9 cellular contexts compared by ENCODE assay signal in genomic region chr13:37602743-37603381, GRCh38. TPM values are rescaled to one million over a fixed set of nuclear protein-coding genes. Genes with fewer than 3 reads are reported as not detected.
A peak's percentile ranks its signal among the peaks of the same experiment; 100 is the strongest.
DNase-seq lines count a peak whose midpoint lies in the region; ATAC-seq and TF ChIP-seq lines count a peak whose summit lies in the region.
"Had no signal": no experiment of that assay in that cellular context is flagged by ENCODE, and none has a peak within 500 bp of the region (broad histone marks: within the 10 kb centered on the region; RNA-seq: fewer than 3 reads in every experiment).

No MANE protein-coding gene starts in this region.

- peaks cover 4 to 51% (median 16%) of the 10 kb centered on the region in 6 donors for H3K9me3 Mint-ChIP-seq in immature natural killer cell

- WGBS in tibial nerve, 2 donors: 50% methylated on average over 5 of the region's 5 CpGs

- H3K36me3 ChIP-seq in tibial nerve: no peaks in the 10 kb centered on the region

- TF ChIP-seq EP300 in tibial nerve (IDR thresholded peaks at IDR 0.05): no peak

- no peaks in the 10 kb centered on the region for H3K36me3 Mint-ChIP-seq in immature natural killer cell
- H3K36me3 Mint-ChIP-seq: naive B cell had no signal

- no peak overlapping the region for H3K27ac Mint-ChIP-seq in immature natural killer cell
- H3K27ac Mint-ChIP-seq: naive B cell had no signal

- H3K27me3 Mint-ChIP-seq in immature natural killer cell (ENCODE audit: low read depth in 3 of 3): peaks cover 0 to 2% (median 0%) of the 10 kb centered on the region in 3 donors
- H3K27me3 Mint-ChIP-seq: naive B cell had no signal

- peak; percentile 82 for TF ChIP-seq CTCF in foreskin keratinocyte (conservative IDR thresholded peaks at IDR 0.05)
- TF ChIP-seq CTCF in tibial nerve (IDR thresholded peaks at IDR 0.05): peak; percentile 29 to 59 (median 43)

- H3K27ac ChIP-seq in foreskin keratinocyte: no peak overlapping the region
- no peak overlapping the region for H3K27ac ChIP-seq in tibial nerve

- H3K4me1 Mint-ChIP-seq in immature natural killer cell: no peaks in the 10 kb centered on the region
- H3K4me1 Mint-ChIP-seq: naive B cell had no signal

- TF ChIP-seq POLR2A in tibial nerve (IDR thresholded peaks at IDR 0.05): no peak

- peak; percentile 14 for DNase-seq in SKM-1 treated with dmso at 0.1 percent for 144 hours (lab: John Stamatoyannopoulos, UW; ENCODE audit: unreplicated experiment)
- DNase-seq in SKM-1 (lab: John Stamatoyannopoulos, UW; ENCODE audit: unreplicated experiment): no peak
- DNase-seq in RPMI7951 (ENCODE audit: low read depth): peak; percentile 34
- DNase-seq in foreskin keratinocyte: no peak
- DNase-seq in tibial nerve (ENCODE audit: low spot score in 2 of 2): no peak
- no peak for DNase-seq in immature natural killer cell
- no peak for DNase-seq in activated CD8-positive, alpha-beta memory T cell treated with anti-CD3 and anti-CD28 coated beads, Interleukin-2, amount 50 U/mL, for 48 hours
- no peak for DNase-seq in central memory CD4-positive, alpha-beta T cell
- DNase-seq: naive B cell had no signal

- H3K4me1 ChIP-seq in foreskin keratinocyte: peaks cover 14% of the 10 kb centered on the region
- peaks cover 0 to 12% (median 0%) of the 10 kb centered on the region in 4 donors for H3K4me1 ChIP-seq in tibial nerve

- H3K4me3 Mint-ChIP-seq in immature natural killer cell: no peak overlapping the region
- H3K4me3 Mint-ChIP-seq: naive B cell had no signal

- no peaks in the 10 kb centered on the region for H3K9me3 ChIP-seq in tibial nerve

- H3K4me3 ChIP-seq in tibial nerve: no peak overlapping the region

- ATAC-seq in foreskin keratinocyte: peak; percentile 35

- no peaks in the 10 kb centered on the region for H3K27me3 ChIP-seq in foreskin keratinocyte
- H3K27me3 ChIP-seq in tibial nerve: no peaks in the 10 kb centered on the region

RNA-seq across cellular contexts. Expression of gene POSTN, which starts 4.3 kb away (rescaled TPM):
- total RNA-seq in RPMI7951 (2014; rRNA removed; shearing (Covaris generic)): 32.6 and 39.8 TPM in 2 replicates
- total RNA-seq in foreskin keratinocyte: 1.8 and 12.7 TPM in 2 replicates
- polyA plus RNA-seq in foreskin keratinocyte: 1.0 and 8.3 TPM in 2 replicates
- total RNA-seq in tibial nerve: 100 to 1,000 TPM in 1 of 4 donors, 10 to 100 TPM in 3; 33.7 to 152 (median 70.7) TPM
- not detected for polyA plus RNA-seq in immature natural killer cell

Comparison
In these comparisons a context has a peak if more than half of its experiments do, and no peak if none do; other contexts are left out.
1. DNase-seq: peak in SKM-1 treated with dmso at 0.1 percent for 144 hours (single experiment) and RPMI7951 (single experiment); none in SKM-1 (single experiment), foreskin keratinocyte (0 of 2), tibial nerve (0 of 2), immature natural killer cell (0 of 3), activated CD8-positive, alpha-beta memory T cell treated with anti-CD3 and anti-CD28 coated beads, Interleukin-2, amount 50 U/mL, for 48 hours (single experiment) and central memory CD4-positive, alpha-beta T cell (single experiment).